18 cellular contexts compared by ENCODE assay signal in the genomic region with DNA sequence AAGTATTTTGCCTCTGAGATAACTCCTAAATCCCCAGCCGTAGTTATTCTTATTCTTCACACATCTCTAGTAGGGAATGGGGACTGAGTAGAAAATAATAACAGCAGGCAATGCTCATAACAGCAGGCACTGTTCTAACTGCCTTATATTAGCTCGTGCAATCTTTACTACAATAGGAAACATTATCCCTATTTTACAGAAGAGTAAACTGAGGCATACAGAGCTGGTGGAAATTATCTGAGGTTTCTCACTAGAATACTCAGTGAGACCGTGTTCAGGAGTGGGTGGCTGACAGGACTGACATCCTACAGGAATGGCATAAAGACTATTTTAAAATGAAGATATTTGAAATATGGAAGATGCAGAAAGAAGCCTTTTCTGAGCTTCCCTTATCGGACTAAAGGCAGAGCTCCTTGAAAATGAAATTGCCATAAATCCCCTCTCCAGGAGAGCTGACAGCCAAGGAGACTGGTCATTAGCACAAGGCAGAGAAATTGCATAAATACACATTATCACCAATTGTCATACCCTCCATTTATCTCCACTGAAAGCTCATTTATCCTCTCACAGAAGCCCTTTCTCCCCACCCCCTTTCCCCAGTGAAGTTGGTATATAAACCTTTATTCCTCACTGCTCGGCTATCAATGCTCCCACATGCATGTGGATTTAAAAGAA.
"Had no signal": no experiment of that assay in that cellular context is flagged by ENCODE, and none has a peak within 500 bp of the region (broad histone marks: within the 10 kb centered on the region; RNA-seq: fewer than 3 reads in every experiment).

No MANE protein-coding gene starts in this region.

- H3K4me3 ChIP-seq: colonic mucosa, psoas muscle, transverse colon, uterus had no signal

- H3K9me3 ChIP-seq: colonic mucosa, psoas muscle, transverse colon, uterus had no signal

- H3K27me3 ChIP-seq: colonic mucosa, transverse colon, uterus had no signal

- H3K27ac Mint-ChIP-seq: activated CD4-positive, alpha-beta memory T cell treated with anti-CD3 and anti-CD28 coated beads, Interleukin-2, amount 10 ng/mL, durations not matched to agents 7 days and 5 days; activated CD8-positive, alpha-beta memory T cell treated with anti-CD3 and anti-CD28 coated beads, Interleukin-2, amount 10 ng/mL, durations not matched to agents 7 days and 5 days; activated naive CD8-positive, alpha-beta T cell treated with anti-CD3 and anti-CD28 coated beads for 36 hours; nephron progenitor cell; stimulated activated naive CD8-positive, alpha-beta T cell treated with anti-CD3 and anti-CD28 coated beads, Interleukin-15, Interleukin-2, amounts not matched to agents 100 ng/mL and 50 ng/mL, for 24 hours; T-helper 2 cell treated with Interferon-gamma antibody and Interleukin-4, amounts not matched to agents 5 μg/mL and 100 μg/mL, for 36 hours had no signal

- DNase-seq: activated CD4-positive, alpha-beta memory T cell treated with anti-CD3 and anti-CD28 coated beads, Interleukin-2, amount 10 ng/mL, durations not matched to agents 7 days and 5 days; activated CD4-positive, alpha-beta T cell treated with anti-CD3 and anti-CD28 coated beads for 4 hours; activated CD8-positive, alpha-beta memory T cell treated with anti-CD3 and anti-CD28 coated beads, Interleukin-2, amount 10 ng/mL, durations not matched to agents 7 days and 5 days; activated naive CD8-positive, alpha-beta T cell treated with anti-CD3 and anti-CD28 coated beads for 36 hours; brain microvascular endothelial cell; central memory CD4-positive, alpha-beta T cell; colonic mucosa; erythroblast; kidney; nephron progenitor cell; psoas muscle; right cardiac atrium; transverse colon; uterus had no signal

- H3K36me3 Mint-ChIP-seq: activated CD8-positive, alpha-beta memory T cell treated with anti-CD3 and anti-CD28 coated beads, Interleukin-2, amount 10 ng/mL, durations not matched to agents 7 days and 5 days; activated naive CD8-positive, alpha-beta T cell treated with anti-CD3 and anti-CD28 coated beads for 36 hours; WTC11 had no signal

- H3K4me1 ChIP-seq: colonic mucosa, psoas muscle, uterus had no signal

- H3K36me3 ChIP-seq: brain microvascular endothelial cell, colonic mucosa, transverse colon, uterus had no signal

- H3K27ac ChIP-seq: brain microvascular endothelial cell, colonic mucosa, psoas muscle, transverse colon, uterus had no signal

- H3K4me1 Mint-ChIP-seq: activated CD4-positive, alpha-beta memory T cell treated with anti-CD3 and anti-CD28 coated beads, Interleukin-2, amount 10 ng/mL, durations not matched to agents 7 days and 5 days; activated CD8-positive, alpha-beta memory T cell treated with anti-CD3 and anti-CD28 coated beads, Interleukin-2, amount 10 ng/mL, durations not matched to agents 7 days and 5 days; activated naive CD8-positive, alpha-beta T cell treated with anti-CD3 and anti-CD28 coated beads for 36 hours; nephron progenitor cell had no signal

- ATAC-seq: activated CD8-positive, alpha-beta memory T cell treated with anti-CD3 and anti-CD28 coated beads, Interleukin-2, amount 10 ng/mL, durations not matched to agents 7 days and 5 days; left lobe of liver; psoas muscle; right cardiac atrium had no signal

- H3K4me3 Mint-ChIP-seq: activated CD4-positive, alpha-beta memory T cell treated with anti-CD3 and anti-CD28 coated beads, Interleukin-2, amount 10 ng/mL, durations not matched to agents 7 days and 5 days; activated CD8-positive, alpha-beta memory T cell treated with anti-CD3 and anti-CD28 coated beads, Interleukin-2, amount 10 ng/mL, durations not matched to agents 7 days and 5 days; activated naive CD8-positive, alpha-beta T cell treated with anti-CD3 and anti-CD28 coated beads for 36 hours; nephron progenitor cell; stimulated activated naive CD8-positive, alpha-beta T cell treated with anti-CD3 and anti-CD28 coated beads, Interleukin-15, Interleukin-2, amounts not matched to agents 100 ng/mL and 50 ng/mL, for 24 hours; T-helper 2 cell treated with Interferon-gamma antibody and Interleukin-4, amounts not matched to agents 5 μg/mL and 100 μg/mL, for 36 hours; WTC11 had no signal

- H3K9me3 Mint-ChIP-seq: activated CD4-positive, alpha-beta memory T cell treated with anti-CD3 and anti-CD28 coated beads, Interleukin-2, amount 10 ng/mL, durations not matched to agents 7 days and 5 days; activated naive CD8-positive, alpha-beta T cell treated with anti-CD3 and anti-CD28 coated beads for 36 hours; nephron progenitor cell; T-helper 2 cell treated with Interferon-gamma antibody and Interleukin-4, amounts not matched to agents 5 μg/mL and 100 μg/mL, for 36 hours had no signal
